In the genomic region with DNA sequence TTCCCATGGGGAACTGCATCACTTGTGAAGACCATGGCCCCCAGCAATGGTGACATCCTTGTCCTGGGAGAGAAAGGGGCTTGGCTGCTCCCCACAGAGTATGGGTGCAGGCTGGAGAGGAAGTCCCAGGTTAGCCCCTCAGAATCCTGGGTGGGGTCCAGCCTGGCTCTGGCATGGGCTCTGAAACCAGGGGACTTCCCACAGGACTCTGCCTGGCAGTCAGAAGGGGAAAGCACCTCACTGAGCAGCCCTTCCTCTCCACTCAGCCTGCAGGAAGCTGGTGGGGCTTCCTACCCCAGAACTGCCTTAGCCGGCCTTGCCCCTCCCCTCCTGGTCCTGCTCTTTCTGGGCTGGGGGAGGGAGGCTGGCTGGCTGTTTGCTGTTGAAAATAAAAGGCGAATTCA, we compare ENCODE assay signal across 1 cellular context.
TF ChIP-seq lines count a peak whose summit lies in the region.

No MANE protein-coding gene starts in this region.

TF ChIP-seq in IMR-90, 13 proteins besides CTCF, POLR2A, EP300 and RAD21 (continued from another document):
- TF ChIP-seq, protein P1, sequence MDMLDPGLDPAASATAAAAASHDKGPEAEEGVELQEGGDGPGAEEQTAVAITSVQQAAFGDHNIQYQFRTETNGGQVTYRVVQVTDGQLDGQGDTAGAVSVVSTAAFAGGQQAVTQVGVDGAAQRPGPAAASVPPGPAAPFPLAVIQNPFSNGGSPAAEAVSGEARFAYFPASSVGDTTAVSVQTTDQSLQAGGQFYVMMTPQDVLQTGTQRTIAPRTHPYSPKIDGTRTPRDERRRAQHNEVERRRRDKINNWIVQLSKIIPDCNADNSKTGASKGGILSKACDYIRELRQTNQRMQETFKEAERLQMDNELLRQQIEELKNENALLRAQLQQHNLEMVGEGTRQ (IDR thresholded peaks at IDR 0.05; ENCODE audit: low read depth, low read length): no peak
- TF ChIP-seq BHLHE40 (IDR thresholded peaks at IDR 0.05; ENCODE audit: low read depth, low read length) (no peak), SMC3 (IDR thresholded peaks at IDR 0.05; ENCODE audit: low read depth, low read length) (no peak), RCOR1 (IDR thresholded peaks at IDR 0.05; ENCODE audit: insufficient replicate concordance, low read length) (no peak), NFE2L2 (IDR thresholded peaks at IDR 0.05; ENCODE audit: low read depth, low read length) (no peak), MAFK (IDR thresholded peaks at IDR 0.05; ENCODE audit: low read depth, low read length) (no peak), FOS (IDR thresholded peaks at IDR 0.05; ENCODE audit: low read depth, low read length) (no peak), CEBPB (IDR thresholded peaks at IDR 0.05; ENCODE audit: low read depth, low read length) (no peak), MAZ (IDR thresholded peaks at IDR 0.05; ENCODE audit: borderline replicate concordance, low read depth, low read length) (no peak)
- TF ChIP-seq, protein P2, sequence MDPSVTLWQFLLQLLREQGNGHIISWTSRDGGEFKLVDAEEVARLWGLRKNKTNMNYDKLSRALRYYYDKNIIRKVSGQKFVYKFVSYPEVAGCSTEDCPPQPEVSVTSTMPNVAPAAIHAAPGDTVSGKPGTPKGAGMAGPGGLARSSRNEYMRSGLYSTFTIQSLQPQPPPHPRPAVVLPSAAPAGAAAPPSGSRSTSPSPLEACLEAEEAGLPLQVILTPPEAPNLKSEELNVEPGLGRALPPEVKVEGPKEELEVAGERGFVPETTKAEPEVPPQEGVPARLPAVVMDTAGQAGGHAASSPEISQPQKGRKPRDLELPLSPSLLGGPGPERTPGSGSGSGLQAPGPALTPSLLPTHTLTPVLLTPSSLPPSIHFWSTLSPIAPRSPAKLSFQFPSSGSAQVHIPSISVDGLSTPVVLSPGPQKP (IDR thresholded peaks at IDR 0.05; ENCODE audit: borderline replicate concordance, low read depth, low read length): no peak
